In the genomic region with DNA sequence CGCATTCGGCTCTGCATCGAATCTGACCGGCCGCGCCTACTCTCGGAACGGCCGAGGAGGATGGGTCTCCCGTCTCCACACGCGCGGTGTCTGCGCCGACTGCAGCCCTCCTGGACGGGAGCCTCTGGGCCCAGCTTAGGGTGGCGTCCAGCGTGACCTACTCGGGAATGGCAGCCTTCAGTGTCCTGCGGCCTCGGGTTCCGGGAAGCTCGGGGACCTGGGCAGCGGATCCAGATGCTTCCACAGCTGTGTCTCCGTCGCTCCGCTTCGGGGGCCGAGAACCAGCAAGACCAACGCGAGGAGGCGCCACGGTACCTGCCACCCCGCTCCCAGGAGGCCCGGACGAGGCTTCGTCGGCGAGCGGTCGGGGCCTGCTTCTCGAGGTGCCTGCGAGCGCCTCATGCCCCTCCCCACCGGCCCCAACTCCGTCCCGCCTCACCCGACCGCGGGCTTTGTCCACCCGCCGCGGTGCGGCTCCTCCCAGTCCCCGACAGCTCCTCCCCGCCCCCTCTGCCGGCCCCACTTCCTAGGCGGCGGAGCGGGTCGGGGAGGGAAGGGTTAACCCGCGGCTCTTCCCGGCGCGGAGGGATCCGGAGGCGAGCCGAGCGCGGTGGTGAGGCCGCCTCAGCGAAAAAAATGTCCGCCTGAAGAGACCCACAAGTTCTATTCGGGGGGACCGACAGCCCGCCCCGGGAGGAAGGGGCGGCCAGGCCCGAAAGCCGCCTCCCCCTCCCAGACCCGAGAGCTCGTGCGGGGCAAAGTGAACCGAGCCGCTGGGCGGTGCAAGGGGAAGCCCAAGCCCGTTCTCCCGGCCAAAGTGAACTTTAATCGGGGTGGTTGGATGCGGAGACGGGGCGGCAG, we compare ENCODE assay signal across 1 cellular context.
A peak's percentile ranks its signal among the peaks of the same experiment; 100 is the strongest.
TF ChIP-seq lines count a peak whose summit lies in the region.

A gene (plus strand): TSS at position 599 of the 861 bp plus-strand sequence. CDS start 1,270 bp downstream, outside the sequence.

TF ChIP-seq in K562, 482 proteins besides CTCF, POLR2A, EP300 and RAD21 (continued from another document and continues in another):
- TF ChIP-seq, protein P1, sequence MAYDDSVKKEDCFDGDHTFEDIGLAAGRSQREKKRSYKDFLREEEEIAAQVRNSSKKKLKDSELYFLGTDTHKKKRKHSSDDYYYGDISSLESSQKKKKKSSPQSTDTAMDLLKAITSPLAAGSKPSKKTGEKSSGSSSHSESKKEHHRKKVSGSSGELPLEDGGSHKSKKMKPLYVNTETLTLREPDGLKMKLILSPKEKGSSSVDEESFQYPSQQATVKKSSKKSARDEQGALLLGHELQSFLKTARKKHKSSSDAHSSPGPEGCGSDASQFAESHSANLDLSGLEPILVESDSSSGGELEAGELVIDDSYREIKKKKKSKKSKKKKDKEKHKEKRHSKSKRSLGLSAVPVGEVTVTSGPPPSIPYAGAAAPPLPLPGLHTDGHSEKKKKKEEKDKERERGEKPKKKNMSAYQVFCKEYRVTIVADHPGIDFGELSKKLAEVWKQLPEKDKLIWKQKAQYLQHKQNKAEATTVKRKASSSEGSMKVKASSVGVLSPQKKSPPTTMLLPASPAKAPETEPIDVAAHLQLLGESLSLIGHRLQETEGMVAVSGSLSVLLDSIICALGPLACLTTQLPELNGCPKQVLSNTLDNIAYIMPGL (CRISPR knock-in tag; IDR thresholded peaks at IDR 0.05) = peak; percentile 89
- TF ChIP-seq RFX5 (IDR thresholded peaks at IDR 0.05; ENCODE audit: low read depth, low read length) (no peak), DACH1 (IDR thresholded peaks at IDR 0.05; ENCODE audit: partially characterized antibody) (no peak), ZNF75A (CRISPR knock-in tag; IDR thresholded peaks at IDR 0.05) (no peak), ZNF274 (IDR thresholded peaks at IDR 0.05; ENCODE audit: borderline replicate concordance, low read depth, low read length) (no peak), ZKSCAN1 (IDR thresholded peaks at IDR 0.05; ENCODE audit: low read depth, low read length) (0 out of 2 replicates have a peak, but pooled peaks have one; percentile 44), XRCC4 (IDR thresholded peaks at IDR 0.05; ENCODE audit: extremely low read depth, insufficient read depth, insufficient read length) (no peak), ZFP36 (IDR thresholded peaks at IDR 0.05; ENCODE audit: low read depth, low read length, partially characterized antibody) (no peak), TSC22D4 (tag; IDR thresholded peaks at IDR 0.05) (no peak), ZSCAN29 (IDR thresholded peaks at IDR 0.05) (peak; percentile 45; the same call in 1 of the 2 replicates), MTA2 (IDR thresholded peaks at IDR 0.05; ENCODE audit: low read depth) (0 out of 2 replicates have a peak, but pooled peaks have one; percentile 30), KDM4B (IDR thresholded peaks at IDR 0.05; ENCODE audit: borderline replicate concordance in 2 of 2, low read depth in 1 of 2) (no peak), ZBTB8A (IDR thresholded peaks at IDR 0.05; ENCODE audit: partially characterized antibody) (no peak), DIDO1 (tag; IDR thresholded peaks at IDR 0.05; ENCODE audit: low read depth) (no peak), KDM1A (IDR thresholded peaks at IDR 0.05) (no peak; a peak in 1 of 4 replicates), PHF8 (IDR thresholded peaks at IDR 0.05; ENCODE audit: borderline replicate concordance, low read length) (peak; percentile 71; the same call in 1 of the 2 replicates), SREBF2 (CRISPR knock-in tag; IDR thresholded peaks at IDR 0.05) (no peak), ZBTB7A (IDR thresholded peaks at IDR 0.05; ENCODE audit: borderline replicate concordance, control insufficient read depth, low read depth, low read length) (peak; percentile 73; the same call in 1 of the 2 replicates), NFE2 (IDR thresholded peaks at IDR 0.05; ENCODE audit: low read depth) (no peak; the same call in 1 of the 2 replicates), TAF1 (IDR thresholded peaks at IDR 0.05; ENCODE audit: control insufficient read depth, extremely low read depth, insufficient read depth, low read length, severe bottlenecking) (peak; percentile 93), ZNF561 (CRISPR knock-in tag; conservative IDR thresholded peaks at IDR 0.05) (0 out of 2 replicates have a peak, but pooled peaks have one; percentile 25), RB1 (IDR thresholded peaks at IDR 0.05; ENCODE audit: low read depth) (peak; percentile 80), ZC3H4 (CRISPR knock-in tag; IDR thresholded peaks at IDR 0.05; ENCODE audit: borderline replicate concordance) (0 out of 2 replicates have a peak, but pooled peaks have one; percentile 60), BACH1 (tag; IDR thresholded peaks at IDR 0.05) (no peak), THRAP3 (IDR thresholded peaks at IDR 0.05; ENCODE audit: borderline replicate concordance) (no peak), YY1 (IDR thresholded peaks at IDR 0.05; ENCODE audit: borderline replicate concordance in 1 of 3, control insufficient read depth in 1 of 3, extremely low read depth in 1 of 3, insufficient read depth in 3 of 3, insufficient read length in 1 of 3, insufficient replicate concordance in 2 of 3, low read depth in 1 of 3, low read length in 2 of 3) (peak; percentile 34 to 89 (median 85)), MAZ (CRISPR knock-in tag; conservative IDR thresholded peaks at IDR 0.05 in 1 of 2, IDR thresholded peaks at IDR 0.05 in 1 of 2) (peak; percentile 94 to 99), ZNF431 (CRISPR knock-in tag; IDR thresholded peaks at IDR 0.05) (peak; percentile 81), ZC3H8 (IDR thresholded peaks at IDR 0.05) (no peak)
- TF ChIP-seq, protein P2, sequence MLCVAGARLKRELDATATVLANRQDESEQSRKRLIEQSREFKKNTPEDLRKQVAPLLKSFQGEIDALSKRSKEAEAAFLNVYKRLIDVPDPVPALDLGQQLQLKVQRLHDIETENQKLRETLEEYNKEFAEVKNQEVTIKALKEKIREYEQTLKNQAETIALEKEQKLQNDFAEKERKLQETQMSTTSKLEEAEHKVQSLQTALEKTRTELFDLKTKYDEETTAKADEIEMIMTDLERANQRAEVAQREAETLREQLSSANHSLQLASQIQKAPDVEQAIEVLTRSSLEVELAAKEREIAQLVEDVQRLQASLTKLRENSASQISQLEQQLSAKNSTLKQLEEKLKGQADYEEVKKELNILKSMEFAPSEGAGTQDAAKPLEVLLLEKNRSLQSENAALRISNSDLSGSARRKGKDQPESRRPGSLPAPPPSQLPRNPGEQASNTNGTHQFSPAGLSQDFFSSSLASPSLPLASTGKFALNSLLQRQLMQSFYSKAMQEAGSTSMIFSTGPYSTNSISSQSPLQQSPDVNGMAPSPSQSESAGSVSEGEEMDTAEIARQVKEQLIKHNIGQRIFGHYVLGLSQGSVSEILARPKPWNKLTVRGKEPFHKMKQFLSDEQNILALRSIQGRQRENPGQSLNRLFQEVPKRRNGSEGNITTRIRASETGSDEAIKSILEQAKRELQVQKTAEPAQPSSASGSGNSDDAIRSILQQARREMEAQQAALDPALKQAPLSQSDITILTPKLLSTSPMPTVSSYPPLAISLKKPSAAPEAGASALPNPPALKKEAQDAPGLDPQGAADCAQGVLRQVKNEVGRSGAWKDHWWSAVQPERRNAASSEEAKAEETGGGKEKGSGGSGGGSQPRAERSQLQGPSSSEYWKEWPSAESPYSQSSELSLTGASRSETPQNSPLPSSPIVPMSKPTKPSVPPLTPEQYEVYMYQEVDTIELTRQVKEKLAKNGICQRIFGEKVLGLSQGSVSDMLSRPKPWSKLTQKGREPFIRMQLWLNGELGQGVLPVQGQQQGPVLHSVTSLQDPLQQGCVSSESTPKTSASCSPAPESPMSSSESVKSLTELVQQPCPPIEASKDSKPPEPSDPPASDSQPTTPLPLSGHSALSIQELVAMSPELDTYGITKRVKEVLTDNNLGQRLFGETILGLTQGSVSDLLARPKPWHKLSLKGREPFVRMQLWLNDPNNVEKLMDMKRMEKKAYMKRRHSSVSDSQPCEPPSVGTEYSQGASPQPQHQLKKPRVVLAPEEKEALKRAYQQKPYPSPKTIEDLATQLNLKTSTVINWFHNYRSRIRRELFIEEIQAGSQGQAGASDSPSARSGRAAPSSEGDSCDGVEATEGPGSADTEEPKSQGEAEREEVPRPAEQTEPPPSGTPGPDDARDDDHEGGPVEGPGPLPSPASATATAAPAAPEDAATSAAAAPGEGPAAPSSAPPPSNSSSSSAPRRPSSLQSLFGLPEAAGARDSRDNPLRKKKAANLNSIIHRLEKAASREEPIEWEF (CRISPR knock-in tag; IDR thresholded peaks at IDR 0.05) = no peak
- TF ChIP-seq, protein P3, sequence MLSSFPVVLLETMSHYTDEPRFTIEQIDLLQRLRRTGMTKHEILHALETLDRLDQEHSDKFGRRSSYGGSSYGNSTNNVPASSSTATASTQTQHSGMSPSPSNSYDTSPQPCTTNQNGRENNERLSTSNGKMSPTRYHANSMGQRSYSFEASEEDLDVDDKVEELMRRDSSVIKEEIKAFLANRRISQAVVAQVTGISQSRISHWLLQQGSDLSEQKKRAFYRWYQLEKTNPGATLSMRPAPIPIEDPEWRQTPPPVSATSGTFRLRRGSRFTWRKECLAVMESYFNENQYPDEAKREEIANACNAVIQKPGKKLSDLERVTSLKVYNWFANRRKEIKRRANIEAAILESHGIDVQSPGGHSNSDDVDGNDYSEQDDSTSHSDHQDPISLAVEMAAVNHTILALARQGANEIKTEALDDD (IDR thresholded peaks at IDR 0.05) = no peak
- TF ChIP-seq, protein P4, sequence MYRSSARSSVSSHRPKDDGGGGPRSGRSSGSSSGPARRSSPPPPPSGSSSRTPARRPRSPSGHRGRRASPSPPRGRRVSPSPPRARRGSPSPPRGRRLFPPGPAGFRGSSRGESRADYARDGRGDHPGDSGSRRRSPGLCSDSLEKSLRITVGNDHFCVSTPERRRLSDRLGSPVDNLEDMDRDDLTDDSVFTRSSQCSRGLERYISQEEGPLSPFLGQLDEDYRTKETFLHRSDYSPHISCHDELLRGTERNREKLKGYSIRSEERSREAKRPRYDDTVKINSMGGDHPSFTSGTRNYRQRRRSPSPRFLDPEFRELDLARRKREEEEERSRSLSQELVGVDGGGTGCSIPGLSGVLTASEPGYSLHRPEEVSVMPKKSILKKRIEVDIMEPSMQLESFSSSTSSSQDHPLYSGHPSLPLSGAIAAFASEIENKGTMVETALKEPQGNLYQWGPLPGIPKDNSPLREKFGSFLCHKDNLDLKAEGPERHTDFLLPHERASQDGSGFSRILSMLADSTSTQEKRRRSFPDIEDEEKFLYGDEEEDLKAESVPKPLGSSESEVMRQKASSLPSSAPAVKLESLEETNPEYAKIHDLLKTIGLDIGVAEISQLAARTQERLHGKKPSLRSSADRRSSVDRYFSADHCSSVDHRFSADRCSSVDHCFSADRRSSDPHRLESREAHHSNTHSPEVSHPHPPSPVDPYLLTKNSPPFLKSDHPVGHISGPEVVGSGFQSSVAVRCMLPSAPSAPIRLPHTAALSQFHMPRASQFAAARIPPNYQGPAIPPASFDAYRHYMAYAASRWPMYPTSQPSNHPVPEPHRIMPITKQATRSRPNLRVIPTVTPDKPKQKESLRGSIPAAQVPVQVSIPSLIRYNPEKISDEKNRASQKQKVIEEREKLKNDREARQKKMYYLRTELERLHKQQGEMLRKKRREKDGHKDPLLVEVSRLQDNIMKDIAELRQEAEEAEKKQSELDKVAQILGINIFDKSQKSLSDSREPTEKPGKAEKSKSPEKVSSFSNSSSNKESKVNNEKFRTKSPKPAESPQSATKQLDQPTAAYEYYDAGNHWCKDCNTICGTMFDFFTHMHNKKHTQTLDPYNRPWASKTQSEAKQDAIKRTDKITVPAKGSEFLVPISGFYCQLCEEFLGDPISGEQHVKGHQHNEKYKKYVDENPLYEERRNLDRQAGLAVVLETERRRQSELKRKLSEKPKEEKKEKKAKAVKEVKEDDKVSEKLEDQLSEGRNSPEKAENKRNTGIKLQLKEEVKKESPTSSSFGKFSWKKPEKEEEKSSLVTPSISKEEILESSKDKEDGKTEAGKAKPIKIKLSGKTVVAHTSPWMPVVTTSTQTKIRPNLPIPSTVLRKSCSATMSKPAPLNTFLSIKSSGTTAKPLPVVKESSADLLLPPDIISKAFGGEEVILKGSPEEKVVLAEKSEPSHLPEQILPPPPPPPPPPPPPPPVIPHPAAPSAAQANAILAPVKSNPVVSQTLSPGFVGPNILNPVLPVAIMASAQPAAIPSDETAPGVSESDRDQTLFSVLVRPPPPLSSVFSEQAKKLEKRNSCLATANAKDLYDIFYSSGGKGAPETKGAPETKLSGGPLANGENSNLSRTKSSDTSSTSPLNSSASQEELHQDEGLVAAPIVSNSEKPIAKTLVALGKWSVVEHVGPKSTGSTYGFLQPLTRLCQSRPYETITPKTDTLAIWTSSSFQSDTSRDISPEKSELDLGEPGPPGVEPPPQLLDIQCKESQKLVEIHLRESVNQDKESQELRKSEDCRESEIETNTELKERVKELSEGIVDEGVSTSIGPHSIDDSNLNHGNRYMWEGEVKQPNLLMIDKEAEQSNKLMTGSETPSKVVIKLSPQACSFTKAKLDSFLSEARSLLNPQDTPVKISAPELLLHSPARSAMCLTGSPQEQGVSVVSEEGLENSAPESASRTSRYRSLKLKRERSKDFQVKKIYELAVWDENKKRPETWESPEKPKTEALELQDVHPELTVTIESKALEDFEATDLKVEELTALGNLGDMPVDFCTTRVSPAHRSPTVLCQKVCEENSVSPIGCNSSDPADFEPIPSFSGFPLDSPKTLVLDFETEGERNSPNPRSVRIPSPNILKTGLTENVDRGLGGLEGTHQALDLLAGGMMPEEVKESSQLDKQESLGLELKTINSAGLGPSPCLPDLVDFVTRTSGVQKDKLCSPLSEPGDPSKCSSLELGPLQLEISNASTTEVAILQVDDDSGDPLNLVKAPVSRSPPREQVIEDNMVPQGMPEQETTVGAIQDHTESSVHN (IDR thresholded peaks at IDR 0.05; ENCODE audit: borderline replicate concordance in 1 of 2, low read depth in 1 of 2) = no peak
- TF ChIP-seq, protein P5, sequence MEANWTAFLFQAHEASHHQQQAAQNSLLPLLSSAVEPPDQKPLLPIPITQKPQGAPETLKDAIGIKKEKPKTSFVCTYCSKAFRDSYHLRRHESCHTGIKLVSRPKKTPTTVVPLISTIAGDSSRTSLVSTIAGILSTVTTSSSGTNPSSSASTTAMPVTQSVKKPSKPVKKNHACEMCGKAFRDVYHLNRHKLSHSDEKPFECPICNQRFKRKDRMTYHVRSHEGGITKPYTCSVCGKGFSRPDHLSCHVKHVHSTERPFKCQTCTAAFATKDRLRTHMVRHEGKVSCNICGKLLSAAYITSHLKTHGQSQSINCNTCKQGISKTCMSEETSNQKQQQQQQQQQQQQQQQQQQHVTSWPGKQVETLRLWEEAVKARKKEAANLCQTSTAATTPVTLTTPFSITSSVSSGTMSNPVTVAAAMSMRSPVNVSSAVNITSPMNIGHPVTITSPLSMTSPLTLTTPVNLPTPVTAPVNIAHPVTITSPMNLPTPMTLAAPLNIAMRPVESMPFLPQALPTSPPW (CRISPR knock-in tag; IDR thresholded peaks at IDR 0.05) = peak; percentile 93
- TF ChIP-seq, protein P6, sequence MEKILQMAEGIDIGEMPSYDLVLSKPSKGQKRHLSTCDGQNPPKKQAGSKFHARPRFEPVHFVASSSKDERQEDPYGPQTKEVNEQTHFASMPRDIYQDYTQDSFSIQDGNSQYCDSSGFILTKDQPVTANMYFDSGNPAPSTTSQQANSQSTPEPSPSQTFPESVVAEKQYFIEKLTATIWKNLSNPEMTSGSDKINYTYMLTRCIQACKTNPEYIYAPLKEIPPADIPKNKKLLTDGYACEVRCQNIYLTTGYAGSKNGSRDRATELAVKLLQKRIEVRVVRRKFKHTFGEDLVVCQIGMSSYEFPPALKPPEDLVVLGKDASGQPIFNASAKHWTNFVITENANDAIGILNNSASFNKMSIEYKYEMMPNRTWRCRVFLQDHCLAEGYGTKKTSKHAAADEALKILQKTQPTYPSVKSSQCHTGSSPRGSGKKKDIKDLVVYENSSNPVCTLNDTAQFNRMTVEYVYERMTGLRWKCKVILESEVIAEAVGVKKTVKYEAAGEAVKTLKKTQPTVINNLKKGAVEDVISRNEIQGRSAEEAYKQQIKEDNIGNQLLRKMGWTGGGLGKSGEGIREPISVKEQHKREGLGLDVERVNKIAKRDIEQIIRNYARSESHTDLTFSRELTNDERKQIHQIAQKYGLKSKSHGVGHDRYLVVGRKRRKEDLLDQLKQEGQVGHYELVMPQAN (IDR thresholded peaks at IDR 0.05; ENCODE audit: borderline replicate concordance) = no peak
